In the genomic region with DNA sequence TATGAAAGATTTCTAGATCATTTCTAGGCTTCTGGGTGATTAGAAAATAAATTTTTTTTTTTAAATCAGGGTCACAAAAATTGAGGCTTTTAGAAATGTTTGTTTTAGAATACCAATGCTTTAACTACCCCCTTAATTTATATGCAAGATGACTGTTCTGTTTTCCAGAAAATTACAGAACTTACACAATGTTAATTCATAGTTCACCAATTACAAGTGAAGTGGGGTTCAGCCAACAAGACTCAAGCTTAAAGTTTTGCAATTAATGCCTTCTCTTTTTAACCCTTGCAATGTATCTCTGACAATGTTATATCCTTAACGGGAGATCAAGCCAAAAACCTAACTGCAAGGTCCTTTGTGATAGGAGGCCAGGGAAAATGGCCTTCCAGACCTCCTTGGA, we compare ENCODE assay signal across 11 cellular contexts. TPM values are rescaled to one million over a fixed set of nuclear protein-coding genes. Genes with fewer than 3 reads are reported as not detected.
A peak's percentile ranks its signal among the peaks of the same experiment; 100 is the strongest.
DNase-seq lines count a peak whose midpoint lies in the region; ATAC-seq and TF ChIP-seq lines count a peak whose summit lies in the region.
"Had no signal": no experiment of that assay in that cellular context is flagged by ENCODE, and none has a peak within 500 bp of the region (broad histone marks: within the 10 kb centered on the region; RNA-seq: fewer than 3 reads in every experiment).

No MANE protein-coding gene starts in this region.

- no peak overlapping the region for H3K4me3 Mint-ChIP-seq in MCF 10A (ENCODE audit: unreplicated experiment)
- no peak overlapping the region for H3K4me3 Mint-ChIP-seq in natural killer cell treated with Interleukin-12 subunit alpha and Interleukin-12 subunit beta and Interleukin-15 and Interleukin-18, amount 100 ng/mL, for 72 hours
- H3K4me3 Mint-ChIP-seq: stimulated activated naive CD8-positive, alpha-beta T cell treated with anti-CD3 and anti-CD28 coated beads, Interleukin-15, Interleukin-2, amounts not matched to agents 100 ng/mL and 50 ng/mL, for 24 hours had no signal

- no peaks in the 10 kb centered on the region for H3K36me3 ChIP-seq in breast epithelium
- peaks cover 3 to 18% of the 10 kb centered on the region in 2 donors for H3K36me3 ChIP-seq in muscle layer of duodenum (ENCODE audit: control insufficient read depth in 1 of 2, insufficient read depth in 2 of 2, low read length in 2 of 2)
- peaks cover 0 to 6% (median 0%) of the 10 kb centered on the region in 4 donors for H3K36me3 ChIP-seq in upper lobe of left lung

- TF ChIP-seq CTCF in breast epithelium (IDR thresholded peaks at IDR 0.05) (no peak), MCF 10A (IDR thresholded peaks at IDR 0.05; ENCODE audit: unreplicated experiment) (no peak), dorsolateral prefrontal cortex (IDR thresholded peaks at IDR 0.05 in 54 of 56, conservative IDR thresholded peaks at IDR 0.05 in 2 of 56; ENCODE audit: low read depth in 1 of 56, partially characterized antibody in 56 of 56) (no peak), upper lobe of left lung (IDR thresholded peaks at IDR 0.05) (no peak)

- ATAC-seq in upper lobe of left lung (ENCODE audit: low FRiP score in 2 of 2) (no peak), HG03175 (IDR thresholded peaks at IDR 0.05; ENCODE audit: unreplicated experiment) (no peak)
- no peak for ATAC-seq in natural killer cell treated with Interleukin-12 subunit alpha and Interleukin-12 subunit beta and Interleukin-15 and Interleukin-18, amount 100 ng/mL, for 72 hours

- no peaks in the 10 kb centered on the region for H3K9me3 ChIP-seq in breast epithelium
- no peaks in the 10 kb centered on the region for H3K9me3 ChIP-seq in muscle layer of duodenum (ENCODE audit: control insufficient read depth in 1 of 2, low read length in 2 of 2)
- H3K9me3 ChIP-seq in upper lobe of left lung = no peaks in the 10 kb centered on the region

- H3K27me3 ChIP-seq in breast epithelium (no peaks in the 10 kb centered on the region), dorsolateral prefrontal cortex (no peaks in the 10 kb centered on the region), muscle layer of duodenum (ENCODE audit: low read depth, low read length) (no peaks in the 10 kb centered on the region), upper lobe of left lung (no peaks in the 10 kb centered on the region)

- CTCF ChIA-PET in MCF 10A (lab: Yijun Ruan, JAX) = interaction anchor here (0.6 to 38.6 kb wide), 7 partner anchors 15 to 883 kb away, joined by 3 to 981 read pairs (median 6); no protein-coding TSS in a partner anchor

- H3K27ac ChIP-seq in breast epithelium = peak overlapping the region; percentile 83 to 93
- peak overlapping the region in 41 of 59 donors; percentile 9 to 94 (median 74) for H3K27ac ChIP-seq in dorsolateral prefrontal cortex
- H3K27ac ChIP-seq in muscle layer of duodenum (ENCODE audit: low read length) = peak overlapping the region; percentile 83
- peak overlapping the region; percentile 52 to 76 (median 61) for H3K27ac ChIP-seq in upper lobe of left lung

- H3K36me3 Mint-ChIP-seq in MCF 10A (ENCODE audit: insufficient read depth, unreplicated experiment) = no peaks in the 10 kb centered on the region
- no peaks in the 10 kb centered on the region for H3K36me3 Mint-ChIP-seq in natural killer cell treated with Interleukin-12 subunit alpha and Interleukin-12 subunit beta and Interleukin-15 and Interleukin-18, amount 100 ng/mL, for 72 hours

- intact Hi-C loops in breast epithelium (cut with DNase I; ENCODE audit: low total_unique reads) (loop anchor here (10.0 kb wide), 2 partner anchors 116 to 206 kb away; no protein-coding TSS in a partner anchor), MCF 10A (cut with micrococcal nuclease) (loop anchor here (2.0 kb wide), 1 partner anchor 18 kb away; no protein-coding TSS in a partner anchor), dorsolateral prefrontal cortex (cut with DNase I) (loop anchor here in 1 of 2 donors (5.0 kb wide), 1 partner anchor 209 kb away; no protein-coding TSS in a partner anchor)

- DNase-seq in breast epithelium (ENCODE audit: low spot score in 2 of 2) (no peak), MCF 10A (ENCODE audit: unreplicated experiment) (no peak), dorsolateral prefrontal cortex (no peak), upper lobe of left lung (no peak), DMS53 treated with DMSO at 0.1 percent for 48 hours (lab: John Stamatoyannopoulos, UW; ENCODE audit: unreplicated experiment) (no peak)
- DNase-seq in natural killer cell treated with Interleukin-12 subunit alpha and Interleukin-12 subunit beta and Interleukin-15 and Interleukin-18, amount 100 ng/mL, for 72 hours (ENCODE audit: low spot score) = no peak
- DNase-seq: retina had no signal

- 53 to 54% methylated on average over 1 of the region's 1 CpG for WGBS in upper lobe of left lung, 2 donors

- H3K4me3 ChIP-seq in breast epithelium (peak overlapping the region in 2 of 3 donors; percentile 53 to 57), dorsolateral prefrontal cortex (peak overlapping the region in 3 of 59 donors; percentile 21 to 59 (median 27)), muscle layer of duodenum (ENCODE audit: low read depth in 1 of 2, low read length in 2 of 2) (peak overlapping the region in 1 of 2 donors; percentile 22), upper lobe of left lung (peak overlapping the region in 2 of 4 donors; percentile 25 to 47)

- no peak overlapping the region for H3K27ac Mint-ChIP-seq in MCF 10A (ENCODE audit: low read depth, unreplicated experiment)
- no peak overlapping the region for H3K27ac Mint-ChIP-seq in natural killer cell treated with Interleukin-12 subunit alpha and Interleukin-12 subunit beta and Interleukin-15 and Interleukin-18, amount 100 ng/mL, for 72 hours
- H3K27ac Mint-ChIP-seq: stimulated activated naive CD8-positive, alpha-beta T cell treated with anti-CD3 and anti-CD28 coated beads, Interleukin-15, Interleukin-2, amounts not matched to agents 100 ng/mL and 50 ng/mL, for 24 hours had no signal

- BruUV-seq in MCF 10A (replicated peaks; lab: Mats Ljungman, UMichigan) = no TSS peak

- POLR2A ChIA-PET in MCF 10A (lab: Yijun Ruan, JAX) = interaction anchor here (0.7 to 1.8 kb wide), 5 partner anchors 18 to 185 kb away, joined by 3 to 8 read pairs (median 5); no protein-coding TSS in a partner anchor

- TF ChIP-seq POLR2A in breast epithelium (IDR thresholded peaks at IDR 0.05) = no peak
- TF ChIP-seq POLR2A in upper lobe of left lung (IDR thresholded peaks at IDR 0.05) = no peak

- H3K4me1 ChIP-seq in breast epithelium (peaks cover 8 to 19% of the 10 kb centered on the region in 2 donors), muscle layer of duodenum (ENCODE audit: control insufficient read depth in 1 of 2, insufficient read depth in 2 of 2, low read length in 2 of 2) (peaks cover 14 to 67% of the 10 kb centered on the region in 2 donors), upper lobe of left lung (peaks cover 7 to 17% (median 12%) of the 10 kb centered on the region in 4 donors)

- H3K4me1 Mint-ChIP-seq in MCF 10A (ENCODE audit: insufficient read depth, unreplicated experiment) = peaks cover 15% of the 10 kb centered on the region
- no peaks in the 10 kb centered on the region for H3K4me1 Mint-ChIP-seq in natural killer cell treated with Interleukin-12 subunit alpha and Interleukin-12 subunit beta and Interleukin-15 and Interleukin-18, amount 100 ng/mL, for 72 hours (ENCODE audit: low read depth in 2 of 2)

- TF ChIP-seq EP300 in upper lobe of left lung (IDR thresholded peaks at IDR 0.05) = no peak

- peaks cover 15% of the 10 kb centered on the region for H3K27me3 Mint-ChIP-seq in MCF 10A (ENCODE audit: insufficient read depth, unreplicated experiment)
- peaks cover 2 to 11% of the 10 kb centered on the region in 2 donors for H3K27me3 Mint-ChIP-seq in natural killer cell treated with Interleukin-12 subunit alpha and Interleukin-12 subunit beta and Interleukin-15 and Interleukin-18, amount 100 ng/mL, for 72 hours

- no peaks in the 10 kb centered on the region for H3K9me3 Mint-ChIP-seq in MCF 10A (ENCODE audit: unreplicated experiment)
- no peaks in the 10 kb centered on the region for H3K9me3 Mint-ChIP-seq in natural killer cell treated with Interleukin-12 subunit alpha and Interleukin-12 subunit beta and Interleukin-15 and Interleukin-18, amount 100 ng/mL, for 72 hours
- H3K9me3 Mint-ChIP-seq: stimulated activated naive CD8-positive, alpha-beta T cell treated with anti-CD3 and anti-CD28 coated beads, Interleukin-15, Interleukin-2, amounts not matched to agents 100 ng/mL and 50 ng/mL, for 24 hours had no signal

RNA-seq across cellular contexts. Expression of gene PRELP, which starts 5.6 kb away (rescaled TPM):
- total RNA-seq in breast epithelium (100 to 1,000 TPM in 1 of 3 donors, 10 to 100 TPM in 2; 27.4 to 132 (median 42.0) TPM), MCF 10A (2022) (not detected in 2 replicates), dorsolateral prefrontal cortex (10 to 100 TPM in 104 of 120 experiments, 1 to 10 TPM in 16; 4.5 to 44.2 (median 15.2) TPM), upper lobe of left lung (100 to 1,000 TPM in 1 of 6 donors, 10 to 100 TPM in 5; 30.4 to 104 (median 47.3) TPM)
- not detected for total RNA-seq in natural killer cell treated with Interleukin-12 subunit alpha and Interleukin-12 subunit beta and Interleukin-15 and Interleukin-18, amount 100 ng/mL, for 72 hours
- total RNA-seq: A172 had no signal

RNA-seq across cellular contexts. Expression of gene OPTC, which starts 12.8 kb away (rescaled TPM):
- total RNA-seq in breast epithelium (not detected), MCF 10A (2022) (not detected in 2 replicates), dorsolateral prefrontal cortex (1 to 10 TPM in 1 of 120 experiments, under 1 TPM in 1, not detected in 118; 0.48 to 1.4 TPM), upper lobe of left lung (not detected)
- not detected for total RNA-seq in natural killer cell treated with Interleukin-12 subunit alpha and Interleukin-12 subunit beta and Interleukin-15 and Interleukin-18, amount 100 ng/mL, for 72 hours
- total RNA-seq: A172 had no signal
